Comparison of ENCODE assay signal across 11 cellular contexts in the genomic region with DNA sequence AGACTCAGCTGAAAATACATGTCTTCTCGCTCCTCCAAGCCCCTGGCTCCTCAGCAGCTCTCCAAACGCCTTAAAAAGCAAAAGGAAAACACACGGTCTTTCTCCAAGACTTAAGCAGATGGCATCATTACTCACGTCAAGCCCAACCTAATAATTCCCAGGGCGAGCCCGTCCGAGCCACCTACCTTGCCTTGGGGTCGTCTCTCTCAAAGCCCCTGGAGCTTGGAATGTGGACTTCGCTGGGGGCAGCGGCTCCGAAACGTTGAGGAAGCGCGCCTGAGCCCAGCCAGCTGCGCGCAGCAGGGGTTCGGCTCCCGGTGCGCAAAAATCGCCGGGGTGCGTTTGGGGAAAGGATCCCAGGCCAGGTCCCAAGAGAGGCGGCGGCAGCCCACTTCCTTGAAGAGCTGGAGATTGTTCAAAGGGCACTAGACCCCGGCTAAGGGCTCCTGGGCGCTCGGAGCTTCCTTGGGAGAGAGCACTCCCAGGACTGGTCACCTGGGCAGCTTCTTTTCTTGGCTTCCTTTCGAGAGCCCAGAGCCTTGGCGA. TPM values are rescaled to one million over a fixed set of nuclear protein-coding genes. Genes with fewer than 3 reads are reported as not detected.
DNase-seq lines count a peak whose midpoint lies in the region; ATAC-seq and TF ChIP-seq lines count a peak whose summit lies in the region.
"Had no signal": no experiment of that assay in that cellular context is flagged by ENCODE, and none has a peak within 500 bp of the region (broad histone marks: within the 10 kb centered on the region; RNA-seq: fewer than 3 reads in every experiment).

No MANE protein-coding gene starts in this region.

- no peak overlapping the region for H2AFZ ChIP-seq in H9 (ENCODE audit: low read length)

- H2AK5ac ChIP-seq in H9 (ENCODE audit: insufficient read length, low read length), result no peak overlapping the region

- H2BK5ac ChIP-seq in H9 (ENCODE audit: insufficient read length, low read length), result no peak overlapping the region

- H3K36me3 Mint-ChIP-seq in H9 (ENCODE audit: insufficient read depth in 1 of 3, low read depth in 3 of 3) (peaks cover 0 to 2% (median 0%) of the 10 kb centered on the region in 3 experiments; a peak in 1 of 7 replicates), nephron (ENCODE audit: low read depth) (no peaks in the 10 kb centered on the region)
- H3K36me3 Mint-ChIP-seq in CD8-positive, alpha-beta T cell, result no peaks in the 10 kb centered on the region

- no peaks in the 10 kb centered on the region for H3K9me3 ChIP-seq in A673 (ENCODE audit: low read depth, low read length, poor library complexity, severe bottlenecking)
- no peaks in the 10 kb centered on the region for H3K9me3 ChIP-seq in H9 (ENCODE audit: control insufficient read depth, low read depth, low read length)
- H3K9me3 ChIP-seq in ectodermal cell (ENCODE audit: control insufficient read depth, low read length), result no peaks in the 10 kb centered on the region
- no peaks in the 10 kb centered on the region for H3K9me3 ChIP-seq in CD8-positive, alpha-beta T cell (ENCODE audit: low read length)
- H3K9me3 ChIP-seq: mucosa of descending colon had no signal

- H3K27ac Mint-ChIP-seq in H9 (no peak overlapping the region), nephron (no peak overlapping the region)
- H3K27ac Mint-ChIP-seq in CD8-positive, alpha-beta T cell, result no peak overlapping the region

- CTCF ChIA-PET in A673 (lab: Charles Lee), result interaction anchor here (0.7 kb wide), 2 partner anchors 323 to 492 kb away, joined by 3 to 4 read pairs; no protein-coding TSS in a partner anchor
- CTCF ChIA-PET in CD8-positive, alpha-beta T cell (lab: Charles Lee), result interaction anchor here (0.8 to 1.7 kb wide), 9 partner anchors 9 to 493 kb away, joined by 4 to 7 read pairs (median 5); no protein-coding TSS in a partner anchor

- H3K56ac ChIP-seq in H9 (ENCODE audit: insufficient read length, low read depth, low read length), result no peak overlapping the region

- H2BK12ac ChIP-seq in H9 (ENCODE audit: insufficient read length, low read depth, low read length), result no peak overlapping the region

- H3K27me3 Mint-ChIP-seq in H9 (ENCODE audit: low read depth) (peaks cover 68% of the 10 kb centered on the region), nephron (ENCODE audit: low read depth) (peaks cover 92% of the 10 kb centered on the region)
- peaks cover 51% of the 10 kb centered on the region for H3K27me3 Mint-ChIP-seq in CD8-positive, alpha-beta T cell (ENCODE audit: low read depth)

- H3K27me3 ChIP-seq in A673 (replicated peaks; ENCODE audit: insufficient read depth, low read depth, low read length, poor library complexity), result peaks cover 56% of the 10 kb centered on the region
- peaks cover 21% of the 10 kb centered on the region; the same call in 1 of the 2 replicates for H3K27me3 ChIP-seq in H9 (ENCODE audit: insufficient read depth, low read length)
- H3K27me3 ChIP-seq in ectodermal cell (ENCODE audit: control insufficient read depth, insufficient read depth, low read length, poor library complexity, severe bottlenecking), result peaks cover 41% of the 10 kb centered on the region
- peaks cover 9% of the 10 kb centered on the region for H3K27me3 ChIP-seq in CD8-positive, alpha-beta T cell (ENCODE audit: insufficient read depth, low read length)

- POLR2A ChIA-PET in A673 (lab: Charles Lee; ENCODE audit: low non-redundant PET), result no interaction called here
- POLR2A ChIA-PET in CD8-positive, alpha-beta T cell (lab: Charles Lee), result no interaction called here

- H3T11ph ChIP-seq in H9 (ENCODE audit: low read length), result no peak overlapping the region

- no peak overlapping the region for H3K4ac ChIP-seq in H9 (ENCODE audit: low read depth, low read length)

- no peak overlapping the region for H4K8ac ChIP-seq in H9 (replicated peaks; ENCODE audit: insufficient read length, low read depth, low read length)

- no peak overlapping the region for H3K14ac ChIP-seq in H9 (ENCODE audit: insufficient read depth, low read length)

- no peak overlapping the region for H2BK120ac ChIP-seq in H9 (ENCODE audit: low read depth, low read length, poor library complexity, severe bottlenecking)

- H3K79me2 ChIP-seq in H9 (ENCODE audit: insufficient read depth, low read length), result no peaks in the 10 kb centered on the region

- H3K4me1 Mint-ChIP-seq in H9 (peaks cover 24 to 43% of the 10 kb centered on the region in 2 experiments), nephron (peaks cover 4% of the 10 kb centered on the region)
- H3K4me1 Mint-ChIP-seq in CD8-positive, alpha-beta T cell (ENCODE audit: low read depth), result peaks cover 6% of the 10 kb centered on the region

- no peak overlapping the region for H2BK15ac ChIP-seq in H9 (ENCODE audit: low read depth, low read length)

- H2BK20ac ChIP-seq in H9 (ENCODE audit: low read depth, low read length, poor library complexity, severe bottlenecking), result no peak overlapping the region

- WGBS in H9 (ENCODE audit: extremely low coverage, insufficient read length, low lambda C conversion rate), result no CpG with 5 or more reads among the region's 29 CpGs
- WGBS in ectodermal cell, 2 experiments, result 10% methylated on average over 29 of the region's 29 CpGs

- H3K79me1 ChIP-seq in H9 (ENCODE audit: insufficient read depth, low read depth, low read length, poor library complexity, severe bottlenecking), result no peaks in the 10 kb centered on the region

- H3K4me1 ChIP-seq in A673 (ENCODE audit: insufficient read depth, low read length, poor library complexity, severe bottlenecking), result no peaks in the 10 kb centered on the region
- H3K4me1 ChIP-seq in H9 (ENCODE audit: insufficient read depth, low read length), result no peaks in the 10 kb centered on the region
- no peaks in the 10 kb centered on the region for H3K4me1 ChIP-seq in ectodermal cell (ENCODE audit: control insufficient read depth, insufficient read depth, low read length)
- H3K4me1 ChIP-seq in CD8-positive, alpha-beta T cell (ENCODE audit: insufficient read depth, low read length), result peaks cover 10% of the 10 kb centered on the region

- DNase-seq in A673 (ENCODE audit: low spot score), result no peak
- DNase-seq in H9, result no peak
- no peak for DNase-seq in NCI-H748 (lab: John Stamatoyannopoulos, UW; ENCODE audit: unreplicated experiment)
- no peak for DNase-seq in CD8-positive, alpha-beta T cell
- DNase-seq: small intestine had no signal

- H3K36me3 ChIP-seq in A673 (ENCODE audit: insufficient read depth, low read length, poor library complexity, severe bottlenecking) (no peaks in the 10 kb centered on the region), ectodermal cell (ENCODE audit: control insufficient read depth, insufficient read depth, low read length) (no peaks in the 10 kb centered on the region)
- no peaks in the 10 kb centered on the region for H3K36me3 ChIP-seq in CD8-positive, alpha-beta T cell (ENCODE audit: insufficient read depth, low read length)

- peak overlapping the region; percentile 49 for H3K4me2 ChIP-seq in H9 (ENCODE audit: insufficient read depth, insufficient read length, low read length)

- no TSS peak for BruUV-seq in A673 (replicated peaks; lab: Mats Ljungman, UMichigan)

- no peak overlapping the region for H3K23ac ChIP-seq in H9 (ENCODE audit: insufficient read length, low read depth, low read length)

- ATAC-seq in HG03460 (IDR thresholded peaks at IDR 0.05; ENCODE audit: unreplicated experiment) (no peak), GM19351 (IDR thresholded peaks at IDR 0.05; ENCODE audit: unreplicated experiment) (no peak)
- ATAC-seq in CD8-positive, alpha-beta T cell, result no peak

- H4K5ac ChIP-seq in H9 (ENCODE audit: insufficient read length, low read depth, low read length), result no peak overlapping the region

- intact Hi-C loops in A673 (cut with micrococcal nuclease; ENCODE audit: unreplicated experiment), result loop anchor here (1.0 to 5.0 kb wide), 2 partner anchors 241 to 492 kb away; no protein-coding TSS in a partner anchor
- intact Hi-C loops in CD8-positive, alpha-beta T cell (cut with DNase I, micrococcal nuclease), result loop anchor here in 1 of 2 experiments (1.0 kb wide), 1 partner anchor 492 kb away; no protein-coding TSS in a partner anchor

- H3K23me2 ChIP-seq in H9 (ENCODE audit: insufficient read length, low read depth, low read length, poor library complexity, severe bottlenecking), result peaks cover 16% of the 10 kb centered on the region

- TF ChIP-seq CTCF in A673 (conservative IDR thresholded peaks at IDR 0.05; ENCODE audit: low read depth, low read length) (no peak), H9 (conservative IDR thresholded peaks at IDR 0.05) (no peak), nephron (IDR thresholded peaks at IDR 0.05; ENCODE audit: unreplicated experiment in 3 of 3) (no peak)
- TF ChIP-seq CTCF in CD8-positive, alpha-beta T cell (IDR thresholded peaks at IDR 0.05), result no peak

- H3K18ac ChIP-seq in H9 (ENCODE audit: insufficient read length, low read depth, low read length), result no peak overlapping the region

- H3K4me3 ChIP-seq in A673 (ENCODE audit: low read depth, low read length, poor library complexity, severe bottlenecking) (peak overlapping the region; percentile 33), ectodermal cell (ENCODE audit: insufficient read depth, low read depth, low read length) (peak overlapping the region; percentile 35)
- no peak overlapping the region for H3K4me3 ChIP-seq in CD8-positive, alpha-beta T cell (ENCODE audit: low read depth, low read length)
- H3K4me3 ChIP-seq: mucosa of descending colon had no signal

- H3K9me3 Mint-ChIP-seq in H9 (no peaks in the 10 kb centered on the region), nephron (no peaks in the 10 kb centered on the region)
- H3K9me3 Mint-ChIP-seq in CD8-positive, alpha-beta T cell, result no peaks in the 10 kb centered on the region

- H3K27ac ChIP-seq in A673 (ENCODE audit: low read depth, low read length, poor library complexity, severe bottlenecking) (no peak overlapping the region), H9 (ENCODE audit: insufficient read length, low read depth, low read length) (no peak overlapping the region), ectodermal cell (ENCODE audit: insufficient read depth, low read depth, low read length, poor library complexity, severe bottlenecking) (no peak overlapping the region)
- no peak overlapping the region for H3K27ac ChIP-seq in CD8-positive, alpha-beta T cell (ENCODE audit: low read depth, low read length)
- H3K27ac ChIP-seq: HL-60 had no signal

- H3K9ac ChIP-seq in H9 (ENCODE audit: extremely low read depth, insufficient read length, low read length), result no peak overlapping the region

- no peaks in the 10 kb centered on the region for H4K20me1 ChIP-seq in H9 (ENCODE audit: control insufficient read depth, insufficient read depth, insufficient read length)

- H3K4me3 Mint-ChIP-seq in H9 (peak overlapping the region; percentile 36 to 72), nephron (peak overlapping the region; percentile 3 to 70 (median 39))
- H3K4me3 Mint-ChIP-seq in CD8-positive, alpha-beta T cell, result no peak overlapping the region

- H4K91ac ChIP-seq in H9 (ENCODE audit: insufficient read length, low read depth, low read length), result no peak overlapping the region

RNA-seq across cellular contexts. Expression of gene DRD1, which starts 0.4 kb away (rescaled TPM):
- 0.77 and 0.85 TPM in 2 replicates for total RNA-seq in A673 (2021)
- total RNA-seq in H9 (2021), result not detected in 2 replicates
- polyA plus RNA-seq in ectodermal cell (2013, experiment 1 of 4), result not detected
- polyA plus RNA-seq in ectodermal cell (2013, experiment 2 of 4), result not detected
- 0.16 TPM for polyA plus RNA-seq in ectodermal cell (2013, experiment 3 of 4)
- 0.08 TPM for polyA plus RNA-seq in ectodermal cell (2013, experiment 4 of 4)
- not detected for total RNA-seq in CD8-positive, alpha-beta T cell

RNA-seq across cellular contexts. Expression of gene SFXN1, which starts 34.8 kb away (rescaled TPM):
- total RNA-seq in A673 (2021), result 98.0 and 108 TPM in 2 replicates
- total RNA-seq in H9 (2021), result 97.2 and 99.2 TPM in 2 replicates
- 95.7 TPM for polyA plus RNA-seq in ectodermal cell (2013, experiment 1 of 4)
- polyA plus RNA-seq in ectodermal cell (2013, experiment 2 of 4), result 104 TPM
- 81.4 TPM for polyA plus RNA-seq in ectodermal cell (2013, experiment 3 of 4)
- 91.3 TPM for polyA plus RNA-seq in ectodermal cell (2013, experiment 4 of 4)
- 100 to 1,000 TPM; 169 to 174 TPM for total RNA-seq in CD8-positive, alpha-beta T cell
